In the genomic region with DNA sequence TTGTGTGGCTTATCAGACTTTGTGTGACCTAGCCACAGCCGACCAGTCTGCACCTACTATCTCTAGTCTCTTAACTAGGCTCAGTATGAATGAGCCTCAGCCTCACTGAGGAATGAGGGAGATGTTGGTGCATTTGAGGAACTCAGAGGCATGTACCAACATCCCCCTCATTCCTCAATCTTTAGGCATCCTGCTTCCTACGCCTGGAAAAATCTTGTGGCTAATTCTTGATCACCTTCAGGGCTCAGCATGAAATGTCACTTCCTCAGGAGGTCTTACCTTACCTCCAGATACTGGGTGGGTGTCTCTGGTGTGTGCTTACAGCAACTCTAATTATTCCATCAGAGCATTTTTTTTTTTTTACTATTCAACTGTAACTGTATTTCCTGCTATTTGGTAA, we compare ENCODE assay signal across 33 cellular contexts.
"Had no signal": no experiment of that assay in that cellular context is flagged by ENCODE, and none has a peak within 500 bp of the region (broad histone marks: within the 10 kb centered on the region; RNA-seq: fewer than 3 reads in every experiment).

No MANE protein-coding gene starts in this region.

- H3K4me3 Mint-ChIP-seq: activated CD4-positive, alpha-beta T cell treated with anti-CD3 and anti-CD28 coated beads for 36 hours; activated CD4-positive, alpha-beta T cell treated with anti-CD3 and anti-CD28 coated beads, Interleukin-2, amount 10 ng/mL, durations not matched to agents 7 days and 5 days; activated CD8-positive, alpha-beta T cell treated with anti-CD3 and anti-CD28 coated beads, Interleukin-2, amount 10 ng/mL, durations not matched to agents 7 days and 5 days; activated naive CD4-positive, alpha-beta T cell treated with anti-CD3 and anti-CD28 coated beads, Interleukin-2, amount 50 U/mL, for 24 hours; activated naive CD8-positive, alpha-beta T cell treated with anti-CD3 and anti-CD28 coated beads, Interleukin-2, amount 10 ng/mL, durations not matched to agents 7 days and 5 days; activated T-cell treated with anti-CD3 and anti-CD28 coated beads, Interleukin-2, amount 50 U/mL, for 24 hours; T-helper 1 cell treated with Interleukin-12 subunit alpha and Interleukin-12 subunit beta and Interleukin-4 antibody, amounts not matched to agents 30 μg/mL and 1 μg/mL, for 36 hours; T-helper 2 cell treated with Interferon-gamma antibody and Interleukin-4, amounts not matched to agents 5 μg/mL and 100 μg/mL, for 36 hours; WTC11 had no signal

- H3K36me3 ChIP-seq: SJCRH30 had no signal

- DNase-seq: activated CD4-positive, alpha-beta T cell treated with anti-CD3 and anti-CD28 coated beads for 36 hours; activated CD4-positive, alpha-beta T cell treated with anti-CD3 and anti-CD28 coated beads, Interleukin-2, amount 10 ng/mL, durations not matched to agents 7 days and 5 days; activated CD4-positive, alpha-beta T cell treated with anti-CD3 and anti-CD28 coated beads, Interleukin-2, amount 50 U/mL, for 48 hours; activated CD8-positive, alpha-beta T cell treated with anti-CD3 and anti-CD28 coated beads, Interleukin-2, amount 10 ng/mL, durations not matched to agents 7 days and 5 days; activated gamma-delta T cell; activated naive CD4-positive, alpha-beta T cell treated with Interleukin-2 at 50 U/mL for 16 hours; activated naive CD8-positive, alpha-beta T cell treated with anti-CD3 and anti-CD28 coated beads, Interleukin-2, amount 10 ng/mL, durations not matched to agents 7 days and 5 days; activated T-cell treated with anti-CD3 and anti-CD28 coated beads, Interleukin-2, amount 50 U/mL, for 24 hours; amygdala; body of pancreas; central memory CD4-positive, alpha-beta T cell; NCI-H1092 treated with DMSO at 0.1 percent for 48 hours; NCI-H146; NCI-H187; NCI-H2029 treated with DMSO at 0.1 percent for 48 hours; NCI-H2107; NCI-H2171; NCI-H510A; NCI-H526; NCI-H748 treated with DMSO at 0.1 percent for 48 hours; PC-9; SHP77; SJCRH30 had no signal

- H3K27ac Mint-ChIP-seq: activated CD4-positive, alpha-beta T cell treated with anti-CD3 and anti-CD28 coated beads for 36 hours; activated CD4-positive, alpha-beta T cell treated with anti-CD3 and anti-CD28 coated beads, Interleukin-2, amount 10 ng/mL, durations not matched to agents 7 days and 5 days; activated CD8-positive, alpha-beta T cell treated with anti-CD3 and anti-CD28 coated beads, Interleukin-2, amount 10 ng/mL, durations not matched to agents 7 days and 5 days; activated naive CD4-positive, alpha-beta T cell treated with anti-CD3 and anti-CD28 coated beads, Interleukin-2, amount 50 U/mL, for 24 hours; activated naive CD8-positive, alpha-beta T cell treated with anti-CD3 and anti-CD28 coated beads, Interleukin-2, amount 10 ng/mL, durations not matched to agents 7 days and 5 days; activated T-cell treated with anti-CD3 and anti-CD28 coated beads, Interleukin-2, amount 50 U/mL, for 24 hours; activated T-helper 2 cell treated with anti-CD3 and anti-CD28 coated beads, Interferon-gamma antibody, Interleukin-2, Interleukin-4, amounts not matched to agents 10 μg/mL and 5 μg/mL and 100 μg/mL, durations not matched to agents 14 hours and 24 hours and 36 hours; T-helper 1 cell treated with Interleukin-12 subunit alpha and Interleukin-12 subunit beta and Interleukin-4 antibody, amounts not matched to agents 30 μg/mL and 1 μg/mL, for 36 hours; T-helper 2 cell treated with Interferon-gamma antibody and Interleukin-4, amounts not matched to agents 5 μg/mL and 100 μg/mL, for 36 hours; WTC11 had no signal

- H3K27me3 Mint-ChIP-seq: activated CD4-positive, alpha-beta T cell treated with anti-CD3 and anti-CD28 coated beads for 36 hours; activated naive CD4-positive, alpha-beta T cell treated with anti-CD3 and anti-CD28 coated beads, Interleukin-2, amount 50 U/mL, for 24 hours had no signal

- FAIRE-seq: astrocyte, K562, RCC 7860 had no signal

- H3K36me3 Mint-ChIP-seq: activated naive CD4-positive, alpha-beta T cell treated with anti-CD3 and anti-CD28 coated beads, Interleukin-2, amount 50 U/mL, for 24 hours; activated naive CD8-positive, alpha-beta T cell treated with anti-CD3 and anti-CD28 coated beads, Interleukin-2, amount 10 ng/mL, durations not matched to agents 7 days and 5 days; WTC11 had no signal

- H3K4me3 ChIP-seq: body of pancreas, K562, PC-9, SJCRH30, SK-N-MC had no signal

- H3K9me3 Mint-ChIP-seq: activated CD4-positive, alpha-beta T cell treated with anti-CD3 and anti-CD28 coated beads, Interleukin-2, amount 10 ng/mL, durations not matched to agents 7 days and 5 days; activated naive CD4-positive, alpha-beta T cell treated with anti-CD3 and anti-CD28 coated beads, Interleukin-2, amount 50 U/mL, for 24 hours; activated naive CD8-positive, alpha-beta T cell treated with anti-CD3 and anti-CD28 coated beads, Interleukin-2, amount 10 ng/mL, durations not matched to agents 7 days and 5 days; activated T-cell treated with anti-CD3 and anti-CD28 coated beads, Interleukin-2, amount 50 U/mL, for 24 hours; activated T-helper 2 cell treated with anti-CD3 and anti-CD28 coated beads, Interferon-gamma antibody, Interleukin-2, Interleukin-4, amounts not matched to agents 10 μg/mL and 5 μg/mL and 100 μg/mL, durations not matched to agents 14 hours and 24 hours and 36 hours; T-helper 1 cell treated with Interleukin-12 subunit alpha and Interleukin-12 subunit beta and Interleukin-4 antibody, amounts not matched to agents 30 μg/mL and 1 μg/mL, for 36 hours; T-helper 2 cell treated with Interferon-gamma antibody and Interleukin-4, amounts not matched to agents 5 μg/mL and 100 μg/mL, for 36 hours; WTC11 had no signal

- H3K27ac ChIP-seq: body of pancreas, PC-9, SJCRH30, SK-N-MC had no signal

- ATAC-seq: activated CD4-positive, alpha-beta T cell treated with anti-CD3 and anti-CD28 coated beads for 36 hours; activated CD4-positive, CD25-positive, alpha-beta regulatory T cell treated with anti-CD3 and anti-CD28 coated beads, Interleukin-2, amount 50 U/mL, for 24 hours; activated CD8-positive, alpha-beta T cell treated with anti-CD3 and anti-CD28 coated beads, Interleukin-2, amount 10 ng/mL, durations not matched to agents 7 days and 5 days; body of pancreas; K562; WTC11 had no signal

- H3K4me1 ChIP-seq: body of pancreas, SJCRH30 had no signal

- H3K27me3 ChIP-seq: body of pancreas, SJCRH30 had no signal

- H3K9me3 ChIP-seq: body of pancreas, SJCRH30 had no signal
